Comparison of ENCODE assay signal across 11 cellular contexts in genomic region chr3:125186261-125186770, GRCh38. TPM values are rescaled to one million over a fixed set of nuclear protein-coding genes. Genes with fewer than 3 reads are reported as not detected.
DNase-seq lines count a peak whose midpoint lies in the region; ATAC-seq and TF ChIP-seq lines count a peak whose summit lies in the region.
"Had no signal": no experiment of that assay in that cellular context is flagged by ENCODE, and none has a peak within 500 bp of the region (broad histone marks: within the 10 kb centered on the region; RNA-seq: fewer than 3 reads in every experiment).

No MANE protein-coding gene starts in this region.

- peak; percentile 89 for ATAC-seq in HG02852 (IDR thresholded peaks at IDR 0.05; ENCODE audit: unreplicated experiment)
- no peak for ATAC-seq in GM18519 (IDR thresholded peaks at IDR 0.05; ENCODE audit: low FRiP score, unreplicated experiment)

- POLR2A ChIA-PET in activated CD4-positive, alpha-beta memory T cell treated with anti-CD3 and anti-CD28 coated beads for 36 hours (lab: Charles Lee) = no interaction called here
- POLR2A ChIA-PET in activated CD4-positive, alpha-beta memory T cell treated with anti-CD3 and anti-CD28 coated beads, Interleukin-2, amount 10 ng/mL, durations not matched to agents 7 days and 5 days (lab: Charles Lee) = no interaction called here

- intact Hi-C loops in activated CD4-positive, alpha-beta memory T cell treated with anti-CD3 and anti-CD28 coated beads for 36 hours (cut with micrococcal nuclease) = no loop called here

- DNase-seq in activated CD4-positive, alpha-beta memory T cell treated with anti-CD3 and anti-CD28 coated beads for 36 hours = peak; percentile 37
- no peak for DNase-seq in activated CD4-positive, alpha-beta memory T cell treated with anti-CD3 and anti-CD28 coated beads, Interleukin-2, amount 10 ng/mL, durations not matched to agents 7 days and 5 days
- DNase-seq in choroid plexus epithelial cell (ENCODE audit: low read depth) (peak; percentile 56), smooth muscle cell of the brain vasculature (ENCODE audit: low read depth, low spot score) (peak; percentile 36), OCI-M2 (lab: John Stamatoyannopoulos, UW; ENCODE audit: unreplicated experiment) (no peak)
- no peak for DNase-seq in central memory CD4-positive, alpha-beta T cell
- DNase-seq: NCI-H526 had no signal

- no peaks in the 10 kb centered on the region for H3K36me3 Mint-ChIP-seq in activated CD4-positive, alpha-beta memory T cell treated with anti-CD3 and anti-CD28 coated beads for 36 hours
- no peaks in the 10 kb centered on the region for H3K36me3 Mint-ChIP-seq in activated CD4-positive, alpha-beta memory T cell treated with anti-CD3 and anti-CD28 coated beads, Interleukin-2, amount 10 ng/mL, durations not matched to agents 7 days and 5 days (ENCODE audit: low read depth)

- peaks cover 6% of the 10 kb centered on the region for H3K4me1 Mint-ChIP-seq in activated CD4-positive, alpha-beta memory T cell treated with anti-CD3 and anti-CD28 coated beads for 36 hours (ENCODE audit: low read depth)
- H3K4me1 Mint-ChIP-seq in activated CD4-positive, alpha-beta memory T cell treated with anti-CD3 and anti-CD28 coated beads, Interleukin-2, amount 10 ng/mL, durations not matched to agents 7 days and 5 days = no peaks in the 10 kb centered on the region

- no peak overlapping the region for H3K4me3 Mint-ChIP-seq in activated CD4-positive, alpha-beta memory T cell treated with anti-CD3 and anti-CD28 coated beads for 36 hours
- no peak overlapping the region for H3K4me3 Mint-ChIP-seq in activated CD4-positive, alpha-beta memory T cell treated with anti-CD3 and anti-CD28 coated beads, Interleukin-2, amount 10 ng/mL, durations not matched to agents 7 days and 5 days
- H3K4me3 Mint-ChIP-seq: B cell had no signal

- no peak overlapping the region for H3K4me3 ChIP-seq in choroid plexus epithelial cell (ENCODE audit: low read depth, low read length)
- H3K4me3 ChIP-seq: HAP-1 had no signal

- CTCF ChIA-PET in activated CD4-positive, alpha-beta memory T cell treated with anti-CD3 and anti-CD28 coated beads for 36 hours (lab: Charles Lee) = no interaction called here
- CTCF ChIA-PET in activated CD4-positive, alpha-beta memory T cell treated with anti-CD3 and anti-CD28 coated beads, Interleukin-2, amount 10 ng/mL, durations not matched to agents 7 days and 5 days (lab: Charles Lee) = interaction anchor here (0.6 kb wide), 1 partner anchor 192 kb away, joined by 3 read pairs; no protein-coding TSS in a partner anchor

- H3K27me3 Mint-ChIP-seq in activated CD4-positive, alpha-beta memory T cell treated with anti-CD3 and anti-CD28 coated beads for 36 hours = peaks cover under 1% of the 10 kb centered on the region
- peaks cover 13% of the 10 kb centered on the region for H3K27me3 Mint-ChIP-seq in activated CD4-positive, alpha-beta memory T cell treated with anti-CD3 and anti-CD28 coated beads, Interleukin-2, amount 10 ng/mL, durations not matched to agents 7 days and 5 days
- H3K27me3 Mint-ChIP-seq: B cell had no signal

- no peaks in the 10 kb centered on the region for H3K9me3 Mint-ChIP-seq in activated CD4-positive, alpha-beta memory T cell treated with anti-CD3 and anti-CD28 coated beads for 36 hours
- H3K9me3 Mint-ChIP-seq in activated CD4-positive, alpha-beta memory T cell treated with anti-CD3 and anti-CD28 coated beads, Interleukin-2, amount 10 ng/mL, durations not matched to agents 7 days and 5 days = no peaks in the 10 kb centered on the region

- no peak overlapping the region for H3K27ac Mint-ChIP-seq in activated CD4-positive, alpha-beta memory T cell treated with anti-CD3 and anti-CD28 coated beads for 36 hours
- no peak overlapping the region for H3K27ac Mint-ChIP-seq in activated CD4-positive, alpha-beta memory T cell treated with anti-CD3 and anti-CD28 coated beads, Interleukin-2, amount 10 ng/mL, durations not matched to agents 7 days and 5 days
- H3K27ac Mint-ChIP-seq: B cell had no signal

- TF ChIP-seq CTCF in choroid plexus epithelial cell (conservative IDR thresholded peaks at IDR 0.05; ENCODE audit: low read depth, low read length) = no peak

RNA-seq across cellular contexts. Expression of gene SLC12A8, which starts 26.2 kb away (rescaled TPM):
- under 1 TPM; 0.48 to 1.00 TPM for total RNA-seq in activated CD4-positive, alpha-beta memory T cell treated with anti-CD3 and anti-CD28 coated beads for 36 hours
- 1 to 10 TPM in 1 of 2 experiments, under 1 TPM in 1; 0.65 to 1.3 TPM for total RNA-seq in activated CD4-positive, alpha-beta memory T cell treated with anti-CD3 and anti-CD28 coated beads, Interleukin-2, amount 10 ng/mL, durations not matched to agents 7 days and 5 days

Comparison
In these comparisons a context has a peak if more than half of its experiments do, and no peak if none do; other contexts are left out.
1. DNase-seq: peak in activated CD4-positive, alpha-beta memory T cell treated with anti-CD3 and anti-CD28 coated beads for 36 hours (single experiment), choroid plexus epithelial cell (single experiment) and smooth muscle cell of the brain vasculature (single experiment); none in activated CD4-positive, alpha-beta memory T cell treated with anti-CD3 and anti-CD28 coated beads, Interleukin-2, amount 10 ng/mL, durations not matched to agents 7 days and 5 days (single experiment), OCI-M2 (single experiment) and central memory CD4-positive, alpha-beta T cell (single experiment).